8 cellular contexts compared by ENCODE assay signal in the genomic region with DNA sequence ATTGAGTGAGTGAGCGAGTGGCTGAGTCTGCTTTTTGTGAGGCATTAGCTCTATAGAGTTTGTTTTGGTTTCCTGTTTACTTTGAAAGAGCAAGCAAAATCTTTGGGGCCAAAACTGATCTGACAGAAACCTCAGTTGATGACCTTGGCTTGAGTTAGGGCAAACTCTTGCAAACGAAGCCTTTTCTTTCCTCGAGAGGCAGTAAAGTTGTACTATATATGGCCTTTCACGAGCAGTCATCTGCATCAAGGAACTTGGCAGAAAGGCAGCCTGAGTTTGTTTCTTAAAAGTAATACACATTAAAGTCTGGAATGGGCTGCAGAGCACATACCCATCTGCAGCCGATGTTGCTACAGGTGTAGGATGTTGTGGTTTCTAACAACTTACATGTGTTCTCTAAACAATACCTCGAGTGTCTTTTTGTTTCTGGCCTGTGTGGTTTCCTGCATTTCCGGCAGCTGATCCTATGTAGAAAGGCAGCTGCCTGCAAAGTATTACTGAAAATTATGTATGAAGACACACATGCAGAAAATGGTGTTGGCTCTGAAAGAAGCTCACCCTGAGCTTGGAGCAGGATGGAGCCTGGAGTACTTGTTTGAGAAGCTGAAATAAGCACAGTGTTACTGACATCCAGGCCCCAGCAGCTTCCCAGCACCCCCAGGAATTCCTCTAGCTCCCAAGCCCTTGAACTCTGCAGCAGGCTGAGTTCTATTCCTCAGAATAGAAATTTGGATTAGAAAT.
DNase-seq lines count a peak whose midpoint lies in the region; ATAC-seq lines count a peak whose summit lies in the region.

No MANE protein-coding gene starts in this region.

- no peaks in the 10 kb centered on the region for H3K36me3 ChIP-seq in HAP-1 (replicated peaks)

- peak; percentile 35 to 37 for ATAC-seq in activated T-cell treated with anti-CD3 and anti-CD28 coated beads, Interleukin-2, amount 50 U/mL, for 4 hours
- ATAC-seq in HG02798 (IDR thresholded peaks at IDR 0.05; ENCODE audit: poor library complexity, unreplicated experiment): peak; percentile 95

- H3K27me3 ChIP-seq in HAP-1 (ENCODE audit: low read depth): no peaks in the 10 kb centered on the region

- no peak for DNase-seq in activated T-cell treated with anti-CD3 and anti-CD28 coated beads, Interleukin-2, amount 50 U/mL, for 4 hours
- no peak for DNase-seq in activated T-cell treated with anti-CD3 and anti-CD28 coated beads, Interleukin-2, amount 50 U/mL, for 24 hours
- peak; percentile 27 for DNase-seq in NCI-H2107 (lab: John Stamatoyannopoulos, UW)
- DNase-seq in glomerular visceral epithelial cell (ENCODE audit: extremely low spot score): peak; percentile 29
- no peak for DNase-seq in HAP-1 (ENCODE audit: low spot score in 2 of 2)
- DNase-seq in HUDEP-2 (lab: John Stamatoyannopoulos, UW; ENCODE audit: unreplicated experiment in 76 of 76): no peak
- no peak for DNase-seq in HPDE6-E6E7 (ENCODE audit: extremely low spot score)

- peak overlapping the region; percentile 11 for H3K4me3 Mint-ChIP-seq in activated T-cell treated with anti-CD3 and anti-CD28 coated beads, Interleukin-2, amount 50 U/mL, for 4 hours
- no peak overlapping the region for H3K4me3 Mint-ChIP-seq in activated T-cell treated with anti-CD3 and anti-CD28 coated beads, Interleukin-2, amount 50 U/mL, for 24 hours

- H3K4me1 ChIP-seq in HAP-1: no peaks in the 10 kb centered on the region

- peaks cover 6% of the 10 kb centered on the region for H3K36me3 Mint-ChIP-seq in activated T-cell treated with anti-CD3 and anti-CD28 coated beads, Interleukin-2, amount 50 U/mL, for 4 hours (ENCODE audit: insufficient read depth)
- peaks cover 2% of the 10 kb centered on the region for H3K36me3 Mint-ChIP-seq in activated T-cell treated with anti-CD3 and anti-CD28 coated beads, Interleukin-2, amount 50 U/mL, for 24 hours (ENCODE audit: low read depth)

- peaks cover 25% of the 10 kb centered on the region for H3K27me3 Mint-ChIP-seq in activated T-cell treated with anti-CD3 and anti-CD28 coated beads, Interleukin-2, amount 50 U/mL, for 4 hours (ENCODE audit: low read depth)
- peaks cover 30% of the 10 kb centered on the region for H3K27me3 Mint-ChIP-seq in activated T-cell treated with anti-CD3 and anti-CD28 coated beads, Interleukin-2, amount 50 U/mL, for 24 hours

- no peak overlapping the region for H3K27ac Mint-ChIP-seq in activated T-cell treated with anti-CD3 and anti-CD28 coated beads, Interleukin-2, amount 50 U/mL, for 24 hours

- H3K9me3 ChIP-seq in HAP-1: peaks cover 2% of the 10 kb centered on the region; the same call in 1 of the 2 replicates

- peaks cover 26% of the 10 kb centered on the region for H3K4me1 Mint-ChIP-seq in activated T-cell treated with anti-CD3 and anti-CD28 coated beads, Interleukin-2, amount 50 U/mL, for 4 hours (ENCODE audit: low read depth)
- H3K4me1 Mint-ChIP-seq in activated T-cell treated with anti-CD3 and anti-CD28 coated beads, Interleukin-2, amount 50 U/mL, for 24 hours (ENCODE audit: low read depth): peaks cover 22% of the 10 kb centered on the region

- peaks cover 16% of the 10 kb centered on the region for H3K9me3 Mint-ChIP-seq in activated T-cell treated with anti-CD3 and anti-CD28 coated beads, Interleukin-2, amount 50 U/mL, for 4 hours
- peaks cover 10% of the 10 kb centered on the region for H3K9me3 Mint-ChIP-seq in activated T-cell treated with anti-CD3 and anti-CD28 coated beads, Interleukin-2, amount 50 U/mL, for 24 hours

- H3K4me3 ChIP-seq in HAP-1: no peak overlapping the region

- in situ Hi-C loops in HAP-1 (cut with MboI; ENCODE audit: low sequenced_read_pairs): no loop called here

Comparison
In these comparisons a context has a peak if more than half of its experiments do, and no peak if none do; other contexts are left out.
1. DNase-seq: peak in NCI-H2107 (single experiment) and glomerular visceral epithelial cell (single experiment); none in activated T-cell treated with anti-CD3 and anti-CD28 coated beads, Interleukin-2, amount 50 U/mL, for 4 hours (single experiment), activated T-cell treated with anti-CD3 and anti-CD28 coated beads, Interleukin-2, amount 50 U/mL, for 24 hours (single experiment), HAP-1 (0 of 2), HUDEP-2 (0 of 76) and HPDE6-E6E7 (single experiment).